In genomic region chr7:2009541-2010001, GRCh38 we compare ENCODE assay signal across 1 cellular context.
TF ChIP-seq lines count a peak whose summit lies in the region.

No MANE protein-coding gene starts in this region.

TF ChIP-seq in HepG2, 621 proteins besides CTCF, POLR2A, EP300 and RAD21 (continued from another document):
- TF ChIP-seq HMGXB3 (CRISPR knock-in tag; IDR thresholded peaks at IDR 0.05; ENCODE audit: borderline replicate concordance) (no peak), ZNF547 (CRISPR knock-in tag; IDR thresholded peaks at IDR 0.05) (no peak), ZNF407 (CRISPR knock-in tag; IDR thresholded peaks at IDR 0.05; ENCODE audit: not compliant biosample characterization) (no peak), ZNF740 (CRISPR knock-in tag; IDR thresholded peaks at IDR 0.05) (no peak), ZBTB14 (CRISPR knock-in tag; IDR thresholded peaks at IDR 0.05) (no peak), ZNF562 (CRISPR knock-in tag; IDR thresholded peaks at IDR 0.05; ENCODE audit: borderline replicate concordance) (no peak), ZNF343 (CRISPR knock-in tag; IDR thresholded peaks at IDR 0.05) (no peak), ONECUT2 (CRISPR knock-in tag; IDR thresholded peaks at IDR 0.05) (no peak)
